Comparison of ENCODE assay signal across 8 cellular contexts in the genomic region with DNA sequence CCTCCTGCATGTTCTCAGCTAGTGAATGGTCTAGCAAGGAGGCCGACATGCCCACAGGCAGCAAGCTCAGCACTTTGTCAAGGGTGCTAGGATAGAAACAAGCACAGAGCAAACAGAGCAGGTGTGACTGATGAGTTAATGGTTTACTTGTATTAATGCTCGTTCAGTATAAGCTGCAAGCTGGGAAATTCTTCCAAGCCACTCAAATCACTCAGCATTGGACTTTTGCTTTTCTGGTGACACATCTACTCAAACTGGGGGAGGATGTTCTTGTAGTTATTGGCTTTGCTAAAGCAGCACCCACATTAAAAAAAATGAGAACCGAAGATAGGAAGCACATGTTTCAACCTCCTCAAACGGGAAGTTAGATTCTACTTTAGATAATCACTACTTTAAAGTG. TPM values are rescaled to one million over a fixed set of nuclear protein-coding genes. Genes with fewer than 3 reads are reported as not detected.
DNase-seq lines count a peak whose midpoint lies in the region; ATAC-seq and TF ChIP-seq lines count a peak whose summit lies in the region.

No MANE protein-coding gene starts in this region.

- intact Hi-C loops in posterior cingulate gyrus (cut with DNase I), result no loop called here

- no peak for TF ChIP-seq CTCF in kidney epithelial cell (IDR thresholded peaks at IDR 0.05; ENCODE audit: insufficient read depth, low read length, poor library complexity, severe bottlenecking)

- H3K27me3 ChIP-seq in kidney epithelial cell (ENCODE audit: control insufficient read depth, insufficient read depth, low read length), result no peaks in the 10 kb centered on the region

- peak; percentile 60 for DNase-seq in Jurkat, Clone E6-1 (ENCODE audit: low read depth, low spot score)
- DNase-seq in kidney epithelial cell (ENCODE audit: low read depth) (peak; percentile 88), posterior cingulate gyrus (no peak), NCI-H2227 (lab: John Stamatoyannopoulos, UW; ENCODE audit: unreplicated experiment) (no peak), NCI-H1694 (lab: John Stamatoyannopoulos, UW) (no peak)
- no peak for DNase-seq in activated CD4-positive, alpha-beta T cell treated with anti-CD3 and anti-CD28 coated beads, Interleukin-2, amount 50 U/mL, for 48 hours

- no peak overlapping the region for H3K4me3 ChIP-seq in Jurkat, Clone E6-1 (ENCODE audit: low read length)
- H3K4me3 ChIP-seq in kidney epithelial cell (ENCODE audit: low read depth, low read length), result no peak overlapping the region

- H3K36me3 ChIP-seq in kidney epithelial cell (ENCODE audit: control insufficient read depth, insufficient read depth, low read length), result no peaks in the 10 kb centered on the region

- ATAC-seq in GM18517 (IDR thresholded peaks at IDR 0.05; ENCODE audit: unreplicated experiment), result peak; percentile 93
- peak; percentile 51 for ATAC-seq in GM21723 (IDR thresholded peaks at IDR 0.05; ENCODE audit: unreplicated experiment)

RNA-seq across cellular contexts. Expression of a gene that starts 43.1 kb away (rescaled TPM):
- polyA plus RNA-seq in Jurkat, Clone E6-1 (2012; ENCODE audit: insufficient read depth, insufficient read length), result 5.3 TPM
- total RNA-seq in kidney epithelial cell, result 48.3 and 53.5 TPM in 2 replicates

Comparison
In these comparisons a context has a peak if more than half of its experiments do, and no peak if none do; other contexts are left out.
1. DNase-seq: peak in Jurkat, Clone E6-1 (single experiment) and kidney epithelial cell (single experiment); none in posterior cingulate gyrus (0 of 10), NCI-H2227 (single experiment), NCI-H1694 (single experiment) and activated CD4-positive, alpha-beta T cell treated with anti-CD3 and anti-CD28 coated beads, Interleukin-2, amount 50 U/mL, for 48 hours (0 of 2).